ENCODE assay signal across 16 cellular contexts in genomic region chr3:11185144-11185543, GRCh38. TPM values are rescaled to one million over a fixed set of nuclear protein-coding genes. Genes with fewer than 3 reads are reported as not detected.
DNase-seq lines count a peak whose midpoint lies in the region; ATAC-seq and TF ChIP-seq lines count a peak whose summit lies in the region.
"Had no signal": no experiment of that assay in that cellular context is flagged by ENCODE, and none has a peak within 500 bp of the region (broad histone marks: within the 10 kb centered on the region; RNA-seq: fewer than 3 reads in every experiment).

No MANE protein-coding gene starts in this region.

- TF ChIP-seq CTCF in fibroblast of lung (conservative IDR thresholded peaks at IDR 0.05 in 1 of 2, IDR thresholded peaks at IDR 0.05 in 1 of 2; ENCODE audit: low read depth in 1 of 2, low read length in 2 of 2) (no peak), sigmoid colon (IDR thresholded peaks at IDR 0.05) (no peak)

- no peak overlapping the region for H2AFZ ChIP-seq in ACC112 (ENCODE audit: low read length, unreplicated experiment)
- H2AFZ ChIP-seq in fibroblast of lung (ENCODE audit: low read length), result no peak overlapping the region

- no peaks in the 10 kb centered on the region for H3K27me3 ChIP-seq in ACC112 (ENCODE audit: insufficient read depth, low read length)
- H3K27me3 ChIP-seq in SJSA1 (replicated peaks), result no peaks in the 10 kb centered on the region
- no peaks in the 10 kb centered on the region for H3K27me3 ChIP-seq in fibroblast of lung (ENCODE audit: control insufficient read depth, insufficient read depth, low read length)
- H3K27me3 ChIP-seq in sigmoid colon, result no peaks in the 10 kb centered on the region
- no peaks in the 10 kb centered on the region for H3K27me3 ChIP-seq in MG63
- H3K27me3 ChIP-seq: brain microvascular endothelial cell had no signal

- TF ChIP-seq EP300 in sigmoid colon (IDR thresholded peaks at IDR 0.05), result no peak

- intact Hi-C loops in sigmoid colon (cut with DNase I), result loop anchor here (5.0 kb wide), 1 partner anchor 87 kb away; the partner anchor contains the start of gene ATG7

- H3K27ac ChIP-seq in ACC112 (ENCODE audit: low read depth, low read length) (peak overlapping the region; percentile 59), SJSA1 (peak overlapping the region; percentile 34; the same call in 1 of the 2 replicates), fibroblast of lung (ENCODE audit: insufficient read depth, low read length) (no peak overlapping the region), sigmoid colon (peak overlapping the region; percentile 52 to 77 (median 64))
- H3K27ac ChIP-seq: brain microvascular endothelial cell, C4-2B, right lobe of liver had no signal

- H3K79me2 ChIP-seq in ACC112 (ENCODE audit: control insufficient read depth, insufficient read depth, low read length, unreplicated experiment) (peaks cover 69% of the 10 kb centered on the region), fibroblast of lung (ENCODE audit: control insufficient read depth, insufficient read depth, low read length) (no peaks in the 10 kb centered on the region)

- 92 to 96% methylated on average over 3 of the region's 3 CpGs for WGBS in sigmoid colon, 2 donors

- H3K9me3 ChIP-seq in SJSA1 (replicated peaks), result no peaks in the 10 kb centered on the region
- no peaks in the 10 kb centered on the region for H3K9me3 ChIP-seq in fibroblast of lung (ENCODE audit: control insufficient read depth, insufficient read depth, low read depth, low read length)
- H3K9me3 ChIP-seq in sigmoid colon, result no peaks in the 10 kb centered on the region
- H3K9me3 ChIP-seq in MG63, result no peaks in the 10 kb centered on the region
- H3K9me3 ChIP-seq: right lobe of liver had no signal

- ATAC-seq in HG03442 (IDR thresholded peaks at IDR 0.05; ENCODE audit: unreplicated experiment), result no peak
- ATAC-seq: activated T-helper 17 cell treated with anti-CD3 and anti-CD28 coated beads, Interleukin-2, amount 50 U/mL, for 72 hours had no signal

- no peaks in the 10 kb centered on the region for H3K36me3 ChIP-seq in ACC112 (ENCODE audit: insufficient read depth, low read length)
- peaks cover 5% of the 10 kb centered on the region; the same call in 1 of the 2 replicates for H3K36me3 ChIP-seq in SJSA1
- H3K36me3 ChIP-seq in fibroblast of lung (ENCODE audit: control insufficient read depth, insufficient read depth, low read length), result no peaks in the 10 kb centered on the region
- H3K36me3 ChIP-seq in sigmoid colon, result no peaks in the 10 kb centered on the region
- H3K36me3 ChIP-seq in MG63, result no peaks in the 10 kb centered on the region; the same call in 1 of the 2 replicates
- H3K36me3 ChIP-seq: brain microvascular endothelial cell, right lobe of liver had no signal

- no peak overlapping the region for H3K4me3 ChIP-seq in ACC112 (ENCODE audit: low read depth, low read length)
- H3K4me3 ChIP-seq in SJSA1, result no peak overlapping the region
- H3K4me3 ChIP-seq in fibroblast of lung (replicated peaks in 1 of 4; ENCODE audit: control extremely low read depth in 1 of 4, insufficient read depth in 1 of 4, low read depth in 3 of 4, low read length in 4 of 4), result no peak overlapping the region
- H3K4me3 ChIP-seq in sigmoid colon, result peak overlapping the region in 1 of 4 donors; percentile 7
- no peak overlapping the region for H3K4me3 ChIP-seq in MG63
- H3K4me3 ChIP-seq: right lobe of liver had no signal

- peak overlapping the region; percentile 48 for H3K4me2 ChIP-seq in fibroblast of lung (ENCODE audit: extremely low read depth, insufficient read depth, low read length)

- no peaks in the 10 kb centered on the region for H4K20me1 ChIP-seq in fibroblast of lung (ENCODE audit: control insufficient read depth, extremely low read depth, insufficient read depth, low read length)

- no peak for TF ChIP-seq POLR2A in sigmoid colon (IDR thresholded peaks at IDR 0.05)

- no peak overlapping the region for H3K9ac ChIP-seq in fibroblast of lung (ENCODE audit: insufficient read depth, low read length)

- H3K4me1 ChIP-seq in ACC112 (ENCODE audit: control insufficient read depth, insufficient read depth, low read length, unreplicated experiment) (peaks cover 50% of the 10 kb centered on the region), SJSA1 (replicated peaks) (peaks cover 25% of the 10 kb centered on the region), fibroblast of lung (ENCODE audit: control insufficient read depth, extremely low read depth, insufficient read depth, low read length) (peaks cover 11% of the 10 kb centered on the region), sigmoid colon (peaks cover 0 to 29% (median 24%) of the 10 kb centered on the region in 4 donors)

- no peak for DNase-seq in SJSA1 (ENCODE audit: low read depth in 1 of 2, low spot score in 2 of 2)
- no peak for DNase-seq in fibroblast of lung (ENCODE audit: low read depth in 2 of 2)
- DNase-seq in sigmoid colon, result no peak
- DNase-seq in NCI-H748 treated with DMSO at 0.1 percent for 48 hours (lab: John Stamatoyannopoulos, UW), result no peak
- DNase-seq in MG63, result no peak
- no peak for DNase-seq in OCI-M1 (lab: John Stamatoyannopoulos, UW)
- DNase-seq: DMS 273 treated with DMSO at 0.1 percent for 48 hours; GDM1; GOT3; stimulated activated naive CD4-positive, alpha-beta T cell had no signal

RNA-seq across cellular contexts. Expression of gene HRH1, which starts 30.9 kb away (rescaled TPM):
- 15.9 and 21.9 TPM in 2 replicates for total RNA-seq in SJSA1 (2014; rRNA removed; shearing (Covaris generic))
- 30.6 and 32.6 TPM in 2 replicates for total RNA-seq in fibroblast of lung
- 11.2 and 12.6 TPM in 2 replicates for polyA plus RNA-seq in fibroblast of lung
- polyA plus RNA-seq in fibroblast of lung (2012), result 7.5 and 8.7 TPM in 2 replicates
- polyA minus RNA-seq in fibroblast of lung (ENCODE audit: low replicate concordance), result 24.5 and 28.1 TPM in 2 replicates
- 10 to 100 TPM in 1 of 4 donors, 1 to 10 TPM in 3; 3.9 to 57.3 (median 4.6) TPM for total RNA-seq in sigmoid colon
- polyA plus RNA-seq in sigmoid colon, result 1 to 10 TPM; 1.8 to 8.3 (median 2.8) TPM
- 5.5 and 6.3 TPM in 2 replicates for total RNA-seq in MG63 (2014; rRNA removed; shearing (Covaris generic); ENCODE audit: low replicate concordance)
